Comparison of ENCODE assay signal across 2 cellular contexts in the genomic region with DNA sequence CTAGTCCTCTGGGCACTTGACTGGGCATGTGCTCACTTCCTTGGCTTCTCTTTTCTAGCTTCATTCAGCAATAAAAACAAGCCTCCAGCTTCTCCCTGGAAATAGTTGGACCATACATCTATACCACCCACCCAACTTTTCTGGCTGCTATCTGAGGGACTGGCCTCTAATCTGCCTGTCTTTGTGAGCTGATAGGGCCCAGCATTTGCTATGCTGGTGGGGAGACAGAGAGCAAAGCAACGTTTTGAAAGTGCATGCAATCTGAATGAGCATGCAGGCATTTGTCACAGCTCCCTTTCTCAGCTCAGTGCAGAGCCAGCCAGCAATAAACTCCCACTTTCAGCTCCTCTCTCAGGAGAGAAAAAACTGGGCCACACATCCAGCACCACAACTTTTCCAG.
TF ChIP-seq lines count a peak whose summit lies in the region.

No MANE protein-coding gene starts in this region.

TF ChIP-seq in K562, 482 proteins besides CTCF, POLR2A, EP300 and RAD21:
- TF ChIP-seq ZNF778 (CRISPR knock-in tag; IDR thresholded peaks at IDR 0.05) (no peak), CBFA2T3 (IDR thresholded peaks at IDR 0.05) (0 out of 2 replicates have a peak, but pooled peaks have one; percentile 8), EGR1 (conservative IDR thresholded peaks at IDR 0.05) (peak; percentile 43), CBX3 (IDR thresholded peaks at IDR 0.05; ENCODE audit: borderline replicate concordance in 1 of 2, low read length in 2 of 2) (no peak), TOE1 (IDR thresholded peaks at IDR 0.05; ENCODE audit: borderline replicate concordance) (no peak), TOE1 (CRISPR knock-in tag; IDR thresholded peaks at IDR 0.05; ENCODE audit: borderline replicate concordance, low read depth) (no peak), ZNF197 (CRISPR knock-in tag; IDR thresholded peaks at IDR 0.05; ENCODE audit: low read depth) (no peak)
TF ChIP-seq in K562: peak in this region for 2.

TF ChIP-seq in H1, 55 proteins besides CTCF, POLR2A, EP300 and RAD21:
- TF ChIP-seq, protein P1, sequence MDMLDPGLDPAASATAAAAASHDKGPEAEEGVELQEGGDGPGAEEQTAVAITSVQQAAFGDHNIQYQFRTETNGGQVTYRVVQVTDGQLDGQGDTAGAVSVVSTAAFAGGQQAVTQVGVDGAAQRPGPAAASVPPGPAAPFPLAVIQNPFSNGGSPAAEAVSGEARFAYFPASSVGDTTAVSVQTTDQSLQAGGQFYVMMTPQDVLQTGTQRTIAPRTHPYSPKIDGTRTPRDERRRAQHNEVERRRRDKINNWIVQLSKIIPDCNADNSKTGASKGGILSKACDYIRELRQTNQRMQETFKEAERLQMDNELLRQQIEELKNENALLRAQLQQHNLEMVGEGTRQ (IDR thresholded peaks at IDR 0.05; ENCODE audit: low read length) = no peak
- TF ChIP-seq CTBP2 (IDR thresholded peaks at IDR 0.05; ENCODE audit: borderline replicate concordance, insufficient read depth, insufficient read length, low read length) (no peak), SP2 (IDR thresholded peaks at IDR 0.05; ENCODE audit: low read length) (no peak), SAP30 (IDR thresholded peaks at IDR 0.05; ENCODE audit: insufficient read depth, insufficient replicate concordance, low read length) (no peak)
- TF ChIP-seq, protein P2, sequence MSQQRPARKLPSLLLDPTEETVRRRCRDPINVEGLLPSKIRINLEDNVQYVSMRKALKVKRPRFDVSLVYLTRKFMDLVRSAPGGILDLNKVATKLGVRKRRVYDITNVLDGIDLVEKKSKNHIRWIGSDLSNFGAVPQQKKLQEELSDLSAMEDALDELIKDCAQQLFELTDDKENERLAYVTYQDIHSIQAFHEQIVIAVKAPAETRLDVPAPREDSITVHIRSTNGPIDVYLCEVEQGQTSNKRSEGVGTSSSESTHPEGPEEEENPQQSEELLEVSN (IDR thresholded peaks at IDR 0.05) = no peak
